In the genomic region with DNA sequence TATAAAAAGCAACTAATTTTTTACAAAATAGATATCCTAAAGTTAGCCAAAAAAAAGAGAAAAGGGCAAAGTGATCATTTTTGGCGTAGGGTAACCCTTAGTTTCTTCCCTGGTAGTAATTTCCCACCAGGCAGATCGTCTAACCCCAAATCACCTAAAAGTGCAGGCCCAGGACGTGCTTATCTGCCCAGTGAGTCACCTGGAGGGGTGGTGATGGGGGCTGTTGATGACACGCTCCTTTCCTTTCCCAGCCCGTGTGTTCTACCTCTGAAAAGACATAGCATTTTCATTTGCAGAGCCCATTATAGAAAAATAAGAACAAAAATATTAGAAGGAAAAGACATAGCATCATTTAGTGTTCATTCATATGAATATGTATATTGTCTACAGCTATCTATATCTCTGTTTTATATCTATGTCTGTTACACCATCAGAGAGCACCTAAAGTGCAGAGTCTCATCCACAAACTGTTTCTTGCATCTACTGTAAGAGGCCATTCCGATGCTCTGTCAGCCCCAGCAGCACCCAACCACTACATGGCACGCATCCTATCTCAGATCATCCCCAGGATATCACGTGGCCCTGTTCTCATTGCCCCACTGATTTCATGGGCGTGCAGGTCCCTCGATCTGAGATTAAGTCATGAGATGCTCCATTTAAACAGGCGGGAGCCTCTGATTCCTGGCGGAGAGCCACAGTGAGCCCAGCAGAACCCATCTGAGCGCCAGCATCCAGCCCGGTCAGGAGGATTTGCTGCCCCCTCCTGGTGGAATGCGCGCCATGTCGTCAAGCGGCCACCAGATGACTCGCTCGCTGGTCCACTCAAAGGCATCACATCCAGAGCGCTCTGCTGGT, we compare ENCODE assay signal across 8 cellular contexts. TPM values are rescaled to one million over a fixed set of nuclear protein-coding genes. Genes with fewer than 3 reads are reported as not detected.
DNase-seq lines count a peak whose midpoint lies in the region; ATAC-seq and TF ChIP-seq lines count a peak whose summit lies in the region.

No MANE protein-coding gene starts in this region.

- no peak overlapping the region for H3K4me3 ChIP-seq in GM12865 (ENCODE audit: low read depth, low read length)
- H3K4me3 ChIP-seq in KMS-11 (IDR thresholded peaks at IDR 0.05; ENCODE audit: insufficient read depth, low read depth, low read length) = no peak overlapping the region
- no peak overlapping the region for H3K4me3 ChIP-seq in fibroblast of the aortic adventitia (ENCODE audit: low read depth, low read length)
- no peak overlapping the region for H3K4me3 ChIP-seq in stomach

- H3K79me2 ChIP-seq in KMS-11 (ENCODE audit: insufficient read depth, low read depth) = no peaks in the 10 kb centered on the region

- WGBS in stomach, 5 donors = 11 to 19% (median 16%) methylated on average over 18 to 21 of the region's 21 CpGs

- H3K27me3 Mint-ChIP-seq in neural crest cell (ENCODE audit: low read depth) = peaks cover 40% of the 10 kb centered on the region

- no peak overlapping the region for H3K4me2 ChIP-seq in KMS-11

- no peak overlapping the region for H3K9ac ChIP-seq in KMS-11

- no peak for TF ChIP-seq POLR2A in stomach (IDR thresholded peaks at IDR 0.05)

- no peaks in the 10 kb centered on the region for H4K20me1 ChIP-seq in KMS-11 (ENCODE audit: insufficient read depth)

- ATAC-seq in GM18870 (IDR thresholded peaks at IDR 0.05; ENCODE audit: unreplicated experiment) = no peak

- H3K27me3 ChIP-seq in KMS-11 (ENCODE audit: insufficient read depth, low read depth) (peaks cover 61% of the 10 kb centered on the region), stomach (peaks cover 0 to 31% (median 10%) of the 10 kb centered on the region in 3 donors)

- H3K9me3 Mint-ChIP-seq in neural crest cell = peaks cover 14% of the 10 kb centered on the region

- H3K4me3 Mint-ChIP-seq in neural crest cell = no peak overlapping the region

- TF ChIP-seq CTCF in GM12865 (IDR thresholded peaks at IDR 0.05; ENCODE audit: insufficient read depth, low read depth, low read length, missing control alignments) (peak; percentile 90), KMS-11 (conservative IDR thresholded peaks at IDR 0.05; ENCODE audit: low read depth, low read length) (peak; percentile 87), fibroblast of the aortic adventitia (IDR thresholded peaks at IDR 0.05; ENCODE audit: insufficient read depth, low read length) (peak; percentile 95), neural crest cell (conservative IDR thresholded peaks at IDR 0.05) (peak; percentile 99), stomach (IDR thresholded peaks at IDR 0.05) (peak in 5 of 7 experiments; percentile 81 to 90 (median 90))

- no peaks in the 10 kb centered on the region for H3K36me3 ChIP-seq in KMS-11 (ENCODE audit: insufficient read depth)
- H3K36me3 ChIP-seq in stomach = no peaks in the 10 kb centered on the region

- H3K36me3 Mint-ChIP-seq in neural crest cell (ENCODE audit: low read depth) = peaks cover 2% of the 10 kb centered on the region

- DNase-seq in GM12865 (ENCODE audit: low read depth) = peak; percentile 81
- DNase-seq in RPMI7951 (ENCODE audit: low read depth) = peak; percentile 77
- DNase-seq in activated T-helper 1 cell treated with Interleukin-2 at 50 U/mL for 16 hours (ENCODE audit: low read depth) = peak; percentile 70
- DNase-seq in fibroblast of the aortic adventitia (ENCODE audit: low read depth) = peak; percentile 82
- peak; percentile 98 for DNase-seq in neural crest cell (ENCODE audit: low read depth, low spot score)
- peak; percentile 92 for DNase-seq in stomach

- H3K27ac Mint-ChIP-seq in neural crest cell (ENCODE audit: unreplicated experiment) = no peak overlapping the region

- H3K27ac ChIP-seq in KMS-11 = no peak overlapping the region
- no peak overlapping the region for H3K27ac ChIP-seq in stomach

- TF ChIP-seq EP300 in stomach (IDR thresholded peaks at IDR 0.05) = no peak

- peaks cover 0 to 6% (median 0%) of the 10 kb centered on the region in 4 donors for H3K9me3 ChIP-seq in stomach

- intact Hi-C loops in stomach (cut with DNase I; ENCODE audit: low total_unique reads) = loop anchor here (5.0 kb wide), 1 partner anchor 59 kb away; a partner anchor contains a TSS

- H2AFZ ChIP-seq in KMS-11 (ENCODE audit: low read depth) = no peak overlapping the region

- peaks cover 4% of the 10 kb centered on the region for H3K4me1 Mint-ChIP-seq in neural crest cell

- H3K4me1 ChIP-seq in KMS-11 (ENCODE audit: low read depth, poor library complexity, severe bottlenecking) = no peaks in the 10 kb centered on the region
- peaks cover 0 to 12% (median 3%) of the 10 kb centered on the region in 4 donors for H3K4me1 ChIP-seq in stomach

RNA-seq across cellular contexts. Expression of a gene that starts 8.5 kb away (rescaled TPM):
- not detected in 2 replicates for total RNA-seq in RPMI7951 (2014; rRNA removed; shearing (Covaris generic))
- total RNA-seq in fibroblast of the aortic adventitia (ENCODE audit: low replicate concordance) (not detected in 2 replicates), neural crest cell (not detected in 2 replicates), stomach (10 to 100 TPM in 1 of 5 donors, 1 to 10 TPM in 2, under 1 TPM in 1, not detected in 1; 0.89 to 74.7 (median 2.4) TPM)
- polyA plus RNA-seq in stomach = 1 to 10 TPM; 1.7 to 3.0 (median 2.5) TPM

RNA-seq across cellular contexts. Expression of a gene that starts 11.3 kb away (rescaled TPM):
- not detected in 2 replicates for total RNA-seq in RPMI7951 (2014; rRNA removed; shearing (Covaris generic))
- total RNA-seq in fibroblast of the aortic adventitia (ENCODE audit: low replicate concordance) = not detected in 2 replicates
- total RNA-seq in neural crest cell = not detected in 2 replicates
- total RNA-seq in stomach = 1 to 10 TPM in 2 of 5 donors, under 1 TPM in 2, not detected in 1; 0.37 to 3.8 (median 1.4) TPM
- polyA plus RNA-seq in stomach = 1 to 10 TPM in 1 of 3 donors, under 1 TPM in 2; 0.20 to 1.8 (median 0.81) TPM

RNA-seq across cellular contexts. Expression of a gene that starts 25.8 kb away (rescaled TPM):
- total RNA-seq in RPMI7951 (2014; rRNA removed; shearing (Covaris generic)) = not detected in 2 replicates
- total RNA-seq in fibroblast of the aortic adventitia (ENCODE audit: low replicate concordance) (not detected in 2 replicates), neural crest cell (not detected in 2 replicates), stomach (10 to 100 TPM in 1 of 5 donors, 1 to 10 TPM in 3, not detected in 1; 2.8 to 40.8 (median 5.0) TPM)
- polyA plus RNA-seq in stomach = 1 to 10 TPM in 2 of 3 donors, under 1 TPM in 1; 0.28 to 3.4 (median 3.0) TPM

RNA-seq across cellular contexts. Expression of a gene that starts 30.6 kb away (rescaled TPM):
- total RNA-seq in RPMI7951 (2014; rRNA removed; shearing (Covaris generic)) = 1,692 and 2,035 TPM in 2 replicates
- total RNA-seq in fibroblast of the aortic adventitia (ENCODE audit: low replicate concordance) = 1,882 and 1,909 TPM in 2 replicates
- total RNA-seq in neural crest cell = 1,439 and 1,464 TPM in 2 replicates
- total RNA-seq in stomach = 1,000 to 10,000 TPM in 4 of 5 donors, 100 to 1,000 TPM in 1; 634 to 2,012 (median 1,471) TPM
- polyA plus RNA-seq in stomach = 1,000 to 10,000 TPM; 4,159 to 5,346 (median 4,356) TPM

RNA-seq across cellular contexts. Expression of a gene that starts 40.2 kb away (rescaled TPM):
- total RNA-seq in RPMI7951 (2014; rRNA removed; shearing (Covaris generic)) = 125 and 166 TPM in 2 replicates
- total RNA-seq in fibroblast of the aortic adventitia (ENCODE audit: low replicate concordance) (42.8 and 67.6 TPM in 2 replicates), neural crest cell (66.2 and 67.9 TPM in 2 replicates), stomach (100 to 1,000 TPM in 1 of 5 donors, 10 to 100 TPM in 4; 25.5 to 147 (median 34.5) TPM)
- polyA plus RNA-seq in stomach = 10 to 100 TPM; 35.3 to 54.1 (median 45.1) TPM
